In genomic region chr10:111410740-111411139, GRCh38 we compare ENCODE assay signal across 20 cellular contexts.
DNase-seq lines count a peak whose midpoint lies in the region; ATAC-seq and TF ChIP-seq lines count a peak whose summit lies in the region.
"Had no signal": no experiment of that assay in that cellular context is flagged by ENCODE, and none has a peak within 500 bp of the region (broad histone marks: within the 10 kb centered on the region; RNA-seq: fewer than 3 reads in every experiment).

No MANE protein-coding gene starts in this region.

- H3K27me3 ChIP-seq in RWPE2 (ENCODE audit: insufficient read depth, poor library complexity, severe bottlenecking) (no peaks in the 10 kb centered on the region), mesenchymal stem cell (ENCODE audit: control insufficient read depth in 1 of 2, insufficient read depth in 1 of 2, low read length in 2 of 2) (no peaks in the 10 kb centered on the region), ovary (no peaks in the 10 kb centered on the region)
- H3K27me3 ChIP-seq: BLaER1 had no signal

- no peak overlapping the region for H2AFZ ChIP-seq in mesenchymal stem cell (ENCODE audit: low read depth, low read length)

- H2AK5ac ChIP-seq in mesenchymal stem cell (ENCODE audit: low read length, severe bottlenecking), result no peak overlapping the region

- no peak overlapping the region for H2BK5ac ChIP-seq in mesenchymal stem cell (ENCODE audit: low read depth, low read length, poor library complexity, severe bottlenecking)

- H3K4me1 ChIP-seq in RWPE2 (ENCODE audit: insufficient read depth, poor library complexity, severe bottlenecking), result no peaks in the 10 kb centered on the region
- H3K4me1 ChIP-seq in mesenchymal stem cell (ENCODE audit: control insufficient read depth, insufficient read depth, low read depth, low read length), result no peaks in the 10 kb centered on the region
- no peaks in the 10 kb centered on the region for H3K4me1 ChIP-seq in ovary (ENCODE audit: insufficient read depth)

- TF ChIP-seq CTCF in RWPE2 (IDR thresholded peaks at IDR 0.05; ENCODE audit: poor library complexity, severe bottlenecking) (no peak), ovary (IDR thresholded peaks at IDR 0.05) (no peak)

- no peak overlapping the region for H3K4me3 ChIP-seq in RWPE2 (ENCODE audit: severe bottlenecking)
- no peak overlapping the region for H3K4me3 ChIP-seq in mesenchymal stem cell (ENCODE audit: insufficient read depth in 1 of 2, low read depth in 1 of 2, low read length in 2 of 2)
- no peak overlapping the region for H3K4me3 ChIP-seq in ovary
- H3K4me3 ChIP-seq: BLaER1, GM12878 had no signal

- TF ChIP-seq EP300 in ovary (IDR thresholded peaks at IDR 0.05), result no peak

- no peak overlapping the region for H4K91ac ChIP-seq in mesenchymal stem cell (ENCODE audit: low read length)

- H3K9me3 ChIP-seq in RWPE2 (ENCODE audit: severe bottlenecking), result no peaks in the 10 kb centered on the region
- H3K9me3 ChIP-seq in mesenchymal stem cell (ENCODE audit: control insufficient read depth, low read length), result peaks cover 5% of the 10 kb centered on the region
- H3K9me3 ChIP-seq in ovary, result no peaks in the 10 kb centered on the region
- H3K9me3 ChIP-seq: BLaER1, SK-N-SH had no signal

- no peak overlapping the region for H3K23ac ChIP-seq in mesenchymal stem cell (ENCODE audit: low read length in 2 of 2)

- H4K8ac ChIP-seq in mesenchymal stem cell (ENCODE audit: low read length), result no peak overlapping the region

- ATAC-seq in RWPE2 (ENCODE audit: low read depth) (peak; percentile 85), GM18867 (IDR thresholded peaks at IDR 0.05; ENCODE audit: unreplicated experiment) (no peak)
- ATAC-seq: CD8-positive, alpha-beta T cell; GM12878 had no signal

- H3K36me3 ChIP-seq in RWPE2 (ENCODE audit: low read depth), result no peaks in the 10 kb centered on the region
- H3K36me3 ChIP-seq in mesenchymal stem cell (ENCODE audit: control insufficient read depth in 1 of 2, insufficient read depth in 2 of 2, low read depth in 1 of 2, low read length in 2 of 2), result no peaks in the 10 kb centered on the region
- H3K36me3 ChIP-seq in ovary, result no peaks in the 10 kb centered on the region
- H3K36me3 ChIP-seq: BLaER1 had no signal

- intact Hi-C loops in ovary (cut with DNase I), result no loop called here

- peak; percentile 73 for DNase-seq in GM03348 (ENCODE audit: low spot score)
- no peak for DNase-seq in RWPE2 (ENCODE audit: low spot score)
- peak; percentile 4 for DNase-seq in mesenchymal stem cell
- peak; percentile 16 for DNase-seq in stromal cell of bone marrow (ENCODE audit: low read depth)
- no peak for DNase-seq in NCI-H226
- DNase-seq in ovary, result no peak
- no peak for DNase-seq in cerebellar cortex (ENCODE audit: low spot score)
- DNase-seq: ACHN; CD8-positive, alpha-beta T cell; HFFc6; MM.1S; NCI-H1092 treated with DMSO at 0.1 percent for 48 hours; NCI-H1694; NCI-H2107; NCI-H2227 treated with DMSO at 0.1 percent for 48 hours; NCI-H524 treated with DMSO at 0.1 percent for 48 hours; SK-N-SH had no signal

- no peak overlapping the region for H2BK12ac ChIP-seq in mesenchymal stem cell (ENCODE audit: low read length in 2 of 2)

- no peak overlapping the region for H3K4ac ChIP-seq in mesenchymal stem cell (ENCODE audit: low read depth in 1 of 2, low read length in 2 of 2)

- no peak overlapping the region for H3K9ac ChIP-seq in mesenchymal stem cell (ENCODE audit: low read length)
- H3K9ac ChIP-seq: BLaER1, SK-N-SH had no signal

- no peaks in the 10 kb centered on the region for H3K79me1 ChIP-seq in mesenchymal stem cell (replicated peaks; ENCODE audit: low read length, poor library complexity, severe bottlenecking)

- no peak overlapping the region for H3K18ac ChIP-seq in mesenchymal stem cell (ENCODE audit: low read depth in 1 of 2, low read length in 2 of 2)

- TF ChIP-seq POLR2A in ovary (IDR thresholded peaks at IDR 0.05), result no peak

- H3K14ac ChIP-seq in mesenchymal stem cell (ENCODE audit: low read length in 2 of 2), result no peak overlapping the region

- H3K4me2 ChIP-seq in mesenchymal stem cell (ENCODE audit: low read length, poor library complexity, severe bottlenecking), result no peak overlapping the region
- H3K4me2 ChIP-seq: BLaER1, SK-N-SH had no signal

- no peak overlapping the region for H2BK120ac ChIP-seq in mesenchymal stem cell (ENCODE audit: low read depth, low read length)

- H3K27ac ChIP-seq in RWPE2 (ENCODE audit: poor library complexity, severe bottlenecking), result peak overlapping the region; percentile 12
- H3K27ac ChIP-seq in mesenchymal stem cell (ENCODE audit: low read length, poor library complexity, severe bottlenecking), result no peak overlapping the region
- H3K27ac ChIP-seq in ovary, result no peak overlapping the region
- H3K27ac ChIP-seq: BLaER1 had no signal

- H2BK15ac ChIP-seq in mesenchymal stem cell (ENCODE audit: low read depth, poor library complexity, severe bottlenecking), result no peak overlapping the region

- 55% methylated on average over 3 of the region's 3 CpGs for WGBS in mesenchymal stem cell
- 80 to 90% (median 84%) methylated on average over 3 of the region's 3 CpGs for WGBS in ovary, 3 donors

Comparison
In these comparisons a context has a peak if more than half of its experiments do, and no peak if none do; other contexts are left out.
1. DNase-seq: peak in GM03348 (single experiment), mesenchymal stem cell (single experiment) and stromal cell of bone marrow (single experiment); none in RWPE2 (single experiment), NCI-H226 (single experiment), ovary (0 of 5) and cerebellar cortex (single experiment).